Comparison of ENCODE assay signal across 1 cellular context in the genomic region with DNA sequence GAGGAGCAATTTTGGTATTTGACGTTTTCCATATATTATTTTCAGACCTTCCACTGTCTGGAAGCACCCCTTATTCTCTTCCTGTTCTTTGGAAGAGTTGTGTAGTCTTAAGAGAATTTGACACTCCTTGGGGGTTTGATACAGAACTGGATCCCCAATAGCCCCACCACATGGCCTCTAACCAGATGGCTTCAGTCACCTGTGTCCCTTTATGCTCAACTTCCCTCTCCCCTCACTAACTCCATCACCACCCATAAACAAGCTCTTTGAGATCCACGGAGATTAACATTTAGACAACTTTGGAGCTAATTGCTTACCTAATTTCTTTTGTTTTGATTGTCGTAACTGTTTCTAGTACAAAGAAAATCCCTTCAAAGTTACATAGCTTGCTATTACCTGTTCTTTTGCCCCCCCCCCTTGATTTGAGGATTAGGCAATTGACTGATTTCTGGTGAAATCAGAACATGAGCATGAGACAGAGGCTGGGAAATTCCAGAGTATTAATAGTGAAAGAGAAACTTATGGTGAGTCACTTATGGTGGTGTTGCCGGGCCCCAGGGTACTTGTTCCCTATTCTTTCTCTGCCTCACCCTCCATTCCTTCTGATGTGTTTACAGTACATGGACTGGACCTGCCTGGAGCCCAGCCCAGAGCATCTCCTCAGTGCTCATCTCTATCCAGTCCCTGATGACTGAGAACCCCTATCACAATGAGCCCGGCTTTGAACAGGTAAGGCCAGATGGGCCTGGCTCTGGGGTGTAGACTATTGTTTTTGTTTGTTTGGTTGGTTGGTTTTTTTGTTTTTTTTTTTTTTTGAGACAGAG.
TF ChIP-seq lines count a peak whose summit lies in the region.

No MANE protein-coding gene starts in this region.

TF ChIP-seq in A549, 52 proteins besides CTCF, POLR2A, EP300 and RAD21 (continued from another document):
- TF ChIP-seq CEBPB (IDR thresholded peaks at IDR 0.05) (peak; percentile 69 to 86; a peak in 3 of 4 replicates), POLR2AphosphoS2 (conservative IDR thresholded peaks at IDR 0.05; ENCODE audit: low read length) (no peak), HOXA7 (CRISPR knock-in tag; IDR thresholded peaks at IDR 0.05) (no peak)
- TF ChIP-seq, protein P1, sequence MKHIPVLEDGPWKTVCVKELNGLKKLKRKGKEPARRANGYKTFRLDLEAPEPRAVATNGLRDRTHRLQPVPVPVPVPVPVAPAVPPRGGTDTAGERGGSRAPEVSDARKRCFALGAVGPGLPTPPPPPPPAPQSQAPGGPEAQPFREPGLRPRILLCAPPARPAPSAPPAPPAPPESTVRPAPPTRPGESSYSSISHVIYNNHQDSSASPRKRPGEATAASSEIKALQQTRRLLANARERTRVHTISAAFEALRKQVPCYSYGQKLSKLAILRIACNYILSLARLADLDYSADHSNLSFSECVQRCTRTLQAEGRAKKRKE (CRISPR knock-in tag; IDR thresholded peaks at IDR 0.05; ENCODE audit: low read depth) = no peak
